25 cellular contexts compared by ENCODE assay signal in the genomic region with DNA sequence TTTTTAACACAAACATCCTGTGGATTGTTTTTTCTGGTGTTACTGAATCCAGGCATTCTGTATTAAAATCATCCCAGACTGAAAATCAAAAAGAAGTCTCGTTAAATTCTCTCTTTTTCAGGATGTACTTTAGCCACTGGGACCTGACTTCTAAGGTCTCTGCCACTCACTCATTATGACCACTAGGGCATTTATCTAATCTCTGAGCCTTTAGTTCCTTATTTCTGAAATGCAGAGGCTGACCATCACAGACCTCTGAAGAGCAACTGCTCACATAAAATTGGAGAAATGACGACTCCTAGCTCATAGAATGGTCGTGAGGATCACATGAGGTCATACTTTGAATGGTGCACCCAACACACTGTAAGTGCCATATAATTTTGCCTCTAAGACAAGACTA.
DNase-seq lines count a peak whose midpoint lies in the region; ATAC-seq, FAIRE-seq and TF ChIP-seq lines count a peak whose summit lies in the region.
"Had no signal": no experiment of that assay in that cellular context is flagged by ENCODE, and none has a peak within 500 bp of the region (broad histone marks: within the 10 kb centered on the region; RNA-seq: fewer than 3 reads in every experiment).

No MANE protein-coding gene starts in this region.

- H4K20me1 ChIP-seq in K562 (replicated peaks; ENCODE audit: control insufficient read depth, insufficient read depth, low read length) (no peaks in the 10 kb centered on the region; the same call in 1 of the 2 replicates), osteoblast (ENCODE audit: insufficient read depth, low read length) (peaks cover 2% of the 10 kb centered on the region)

- H3K4me3 Mint-ChIP-seq in activated CD4-positive, alpha-beta memory T cell treated with anti-CD3 and anti-CD28 coated beads, Interleukin-2, amount 10 ng/mL, durations not matched to agents 7 days and 5 days, result no peak overlapping the region
- H3K4me3 Mint-ChIP-seq: activated T-cell treated with anti-CD3 and anti-CD28 coated beads, Interleukin-2, amount 50 U/mL, for 4 hours; brain; nephron progenitor cell had no signal

- CTCF ChIA-PET in K562 (lab: Yijun Ruan, JAX; ENCODE audit: low intra/inter-chr PET ratio), result no interaction called here
- CTCF ChIA-PET in activated CD4-positive, alpha-beta memory T cell treated with anti-CD3 and anti-CD28 coated beads, Interleukin-2, amount 10 ng/mL, durations not matched to agents 7 days and 5 days (lab: Charles Lee), result no interaction called here

- ATAC-seq in K562, result peak; percentile 68; the same call in 2 of the 3 replicates
- no peak for ATAC-seq in HG02588 (IDR thresholded peaks at IDR 0.05; ENCODE audit: unreplicated experiment)
- ATAC-seq in HG02798 (IDR thresholded peaks at IDR 0.05; ENCODE audit: poor library complexity, unreplicated experiment), result no peak
- ATAC-seq: activated T-cell treated with anti-CD3 and anti-CD28 coated beads, Interleukin-2, amount 50 U/mL, for 4 hours; esophagus mucosa had no signal

- in situ Hi-C loops in K562 (cut with MboI), result no loop called here

- BruUV-seq in K562 (replicated peaks; lab: Mats Ljungman, UMichigan), result no TSS peak

- H3K27me3 ChIP-seq in K562 (ENCODE audit: control insufficient read depth in 2 of 2, insufficient read depth in 2 of 2, low read length in 2 of 2) (peaks cover 14 to 41% of the 10 kb centered on the region in 2 experiments; a peak in 4 of 5 replicates), osteoblast (ENCODE audit: insufficient read depth, low read length) (no peaks in the 10 kb centered on the region)
- H3K27me3 ChIP-seq: dorsolateral prefrontal cortex had no signal

- H3K4me3 ChIP-seq in GM12864 (ENCODE audit: low read depth, low read length) (no peak overlapping the region), K562 (no peak overlapping the region), osteoblast (ENCODE audit: insufficient read depth, low read length) (no peak overlapping the region)
- H3K4me3 ChIP-seq: dorsolateral prefrontal cortex, SK-N-MC had no signal

- no peak overlapping the region for H3K27ac Mint-ChIP-seq in activated CD4-positive, alpha-beta memory T cell treated with anti-CD3 and anti-CD28 coated beads, Interleukin-2, amount 10 ng/mL, durations not matched to agents 7 days and 5 days
- H3K27ac Mint-ChIP-seq: brain, nephron progenitor cell had no signal

- no peak for TF ChIP-seq POLR2A in K562 (conservative IDR thresholded peaks at IDR 0.05)

- POLR2A ChIA-PET in K562 (lab: Yijun Ruan, JAX), result no interaction called here
- POLR2A ChIA-PET in activated CD4-positive, alpha-beta memory T cell treated with anti-CD3 and anti-CD28 coated beads, Interleukin-2, amount 10 ng/mL, durations not matched to agents 7 days and 5 days (lab: Charles Lee), result no interaction called here

- H2AFZ ChIP-seq in K562 (ENCODE audit: low read depth, low read length) (no peak overlapping the region), osteoblast (ENCODE audit: low read length) (no peak overlapping the region)

- H3K4me2 ChIP-seq in K562 (ENCODE audit: insufficient read depth, low read length) (no peak overlapping the region), osteoblast (ENCODE audit: insufficient read depth, low read length) (no peak overlapping the region)

- H3K9ac ChIP-seq in K562 (ENCODE audit: insufficient read depth in 1 of 2, low read depth in 2 of 2, low read length in 2 of 2), result no peak overlapping the region

- H3K27me3 Mint-ChIP-seq in activated CD4-positive, alpha-beta memory T cell treated with anti-CD3 and anti-CD28 coated beads, Interleukin-2, amount 10 ng/mL, durations not matched to agents 7 days and 5 days, result peaks cover 4% of the 10 kb centered on the region
- H3K27me3 Mint-ChIP-seq: brain had no signal

- H3K4me1 ChIP-seq in K562 (replicated peaks in 1 of 2; ENCODE audit: control insufficient read depth in 2 of 2, insufficient read depth in 2 of 2, low read length in 2 of 2) (no peaks in the 10 kb centered on the region), osteoblast (ENCODE audit: insufficient read depth, low read length) (peaks cover 4% of the 10 kb centered on the region)

- H3K36me3 Mint-ChIP-seq in activated CD4-positive, alpha-beta memory T cell treated with anti-CD3 and anti-CD28 coated beads, Interleukin-2, amount 10 ng/mL, durations not matched to agents 7 days and 5 days (ENCODE audit: low read depth), result no peaks in the 10 kb centered on the region
- H3K36me3 Mint-ChIP-seq: brain had no signal

- H3K9me3 Mint-ChIP-seq in activated CD4-positive, alpha-beta memory T cell treated with anti-CD3 and anti-CD28 coated beads, Interleukin-2, amount 10 ng/mL, durations not matched to agents 7 days and 5 days, result no peaks in the 10 kb centered on the region
- H3K9me3 Mint-ChIP-seq: activated T-cell treated with anti-CD3 and anti-CD28 coated beads, Interleukin-2, amount 50 U/mL, for 4 hours had no signal

- FAIRE-seq in K562 (lab: Jason Lieb, UNC), result peak; percentile 29
- FAIRE-seq: GM12892, keratinocyte, urothelium cell line had no signal

- no peak for DNase-seq in GM12864 (ENCODE audit: low read depth)
- peak; percentile 6 for DNase-seq in NAMALWA (ENCODE audit: low spot score)
- DNase-seq in K562 (ENCODE audit: extremely low read depth in 1 of 4, low spot score in 3 of 4), result peak in 2 of 4 experiments; percentile 25 to 30
- DNase-seq in osteoblast (ENCODE audit: insufficient read length, low spot score, missing footprints), result no peak
- DNase-seq in activated CD4-positive, alpha-beta memory T cell treated with anti-CD3 and anti-CD28 coated beads, Interleukin-2, amount 10 ng/mL, durations not matched to agents 7 days and 5 days, result no peak
- DNase-seq in medulla oblongata (ENCODE audit: extremely low spot score), result no peak
- DNase-seq: activated CD4-positive, alpha-beta T cell treated with anti-CD3 and anti-CD28 coated beads, Interleukin-2, amount 50 U/mL, for 48 hours; activated naive CD4-positive, alpha-beta T cell treated with anti-CD3 and anti-CD28 coated beads, Interleukin-2, amount 50 U/mL, for 16 hours; activated T-cell treated with anti-CD3 and anti-CD28 coated beads, Interleukin-2, amount 50 U/mL, for 4 hours; dorsolateral prefrontal cortex; EL; mesenchymal stem cell; NCI-H1105 treated with DMSO at 0.1 percent for 48 hours; NCI-H69; nephron progenitor cell; stimulated activated CD4-positive, alpha-beta T cell treated with anti-CD3 and anti-CD28 coated beads, Interleukin-15, amount 100 ng/mL, for 24 hours; stimulated activated naive CD4-positive, alpha-beta T cell had no signal

- no peaks in the 10 kb centered on the region for H3K36me3 ChIP-seq in K562 (ENCODE audit: control insufficient read depth, insufficient read depth, low read length)
- H3K36me3 ChIP-seq in osteoblast (ENCODE audit: insufficient read depth, low read length), result no peaks in the 10 kb centered on the region

- TF ChIP-seq RAD21 in K562 (CRISPR knock-in tag; conservative IDR thresholded peaks at IDR 0.05 in 1 of 2, IDR thresholded peaks at IDR 0.05 in 1 of 2), result no peak

- no peaks in the 10 kb centered on the region for H3K4me1 Mint-ChIP-seq in activated CD4-positive, alpha-beta memory T cell treated with anti-CD3 and anti-CD28 coated beads, Interleukin-2, amount 10 ng/mL, durations not matched to agents 7 days and 5 days
- H3K4me1 Mint-ChIP-seq: nephron progenitor cell had no signal

- intact Hi-C loops in K562 (cut with micrococcal nuclease), result no loop called here

- WGBS in K562 (ENCODE audit: insufficient coverage, low coverage, missing lambda C conversion rate), result 0% methylated on average over 3 of the region's 3 CpGs

- H3K9me1 ChIP-seq in K562 (ENCODE audit: control insufficient read depth, insufficient read depth, low read length), result no peaks in the 10 kb centered on the region

- TF ChIP-seq CTCF in GM12864 (IDR thresholded peaks at IDR 0.05; ENCODE audit: low read depth, low read length, missing control alignments), result peak; percentile 11
- peak in 2 of 3 experiments; percentile 28 to 31; a peak in 2 of 6 replicates for TF ChIP-seq CTCF in K562 (IDR thresholded peaks at IDR 0.05 in 2 of 3, conservative IDR thresholded peaks at IDR 0.05 in 1 of 3; ENCODE audit: insufficient read depth in 2 of 3, low read depth in 1 of 3, low read length in 3 of 3)
- TF ChIP-seq CTCF in osteoblast (IDR thresholded peaks at IDR 0.05; ENCODE audit: extremely low read depth, low read depth, low read length), result peak; percentile 36

- H3K9me3 ChIP-seq in K562 (replicated peaks; ENCODE audit: control insufficient read depth, insufficient read depth, low read depth, low read length) (no peaks in the 10 kb centered on the region), osteoblast (ENCODE audit: low read depth, low read length) (no peaks in the 10 kb centered on the region)

- H3K27ac ChIP-seq in K562 (ENCODE audit: extremely low read depth, low read depth, low read length) (no peak overlapping the region), osteoblast (ENCODE audit: low read depth, low read length) (no peak overlapping the region)
- H3K27ac ChIP-seq: dorsolateral prefrontal cortex, SK-N-MC had no signal

- TF ChIP-seq EP300 in K562 (IDR thresholded peaks at IDR 0.05; ENCODE audit: low read length), result no peak

- H3K79me2 ChIP-seq in K562 (ENCODE audit: control insufficient read depth, insufficient read depth, low read length) (no peaks in the 10 kb centered on the region), osteoblast (ENCODE audit: insufficient read depth, low read length) (peaks cover 38% of the 10 kb centered on the region)

TF ChIP-seq in K562, 482 proteins besides CTCF, POLR2A, EP300 and RAD21:
- TF ChIP-seq GTF2F1 (IDR thresholded peaks at IDR 0.05; ENCODE audit: low read depth, low read length) (no peak), EP400 (IDR thresholded peaks at IDR 0.05) (no peak), BRCA1 (IDR thresholded peaks at IDR 0.05) (no peak), BRCA1 (CRISPR knock-in tag; IDR thresholded peaks at IDR 0.05) (no peak), PTRF (tag; IDR thresholded peaks at IDR 0.05) (no peak), ZNF124 (CRISPR knock-in tag; IDR thresholded peaks at IDR 0.05) (no peak), ZNF696 (CRISPR knock-in tag; conservative IDR thresholded peaks at IDR 0.05) (no peak), TAF7 (tag; IDR thresholded peaks at IDR 0.05) (no peak), MYBL2 (IDR thresholded peaks at IDR 0.05; ENCODE audit: low read depth) (no peak), MYBL2 (CRISPR knock-in tag; IDR thresholded peaks at IDR 0.05; ENCODE audit: borderline replicate concordance) (no peak), ZKSCAN8 (CRISPR knock-in tag; IDR thresholded peaks at IDR 0.05) (no peak), BRD4 (IDR thresholded peaks at IDR 0.05) (no peak)
